ENCODE assay signal across 8 cellular contexts in the genomic region with DNA sequence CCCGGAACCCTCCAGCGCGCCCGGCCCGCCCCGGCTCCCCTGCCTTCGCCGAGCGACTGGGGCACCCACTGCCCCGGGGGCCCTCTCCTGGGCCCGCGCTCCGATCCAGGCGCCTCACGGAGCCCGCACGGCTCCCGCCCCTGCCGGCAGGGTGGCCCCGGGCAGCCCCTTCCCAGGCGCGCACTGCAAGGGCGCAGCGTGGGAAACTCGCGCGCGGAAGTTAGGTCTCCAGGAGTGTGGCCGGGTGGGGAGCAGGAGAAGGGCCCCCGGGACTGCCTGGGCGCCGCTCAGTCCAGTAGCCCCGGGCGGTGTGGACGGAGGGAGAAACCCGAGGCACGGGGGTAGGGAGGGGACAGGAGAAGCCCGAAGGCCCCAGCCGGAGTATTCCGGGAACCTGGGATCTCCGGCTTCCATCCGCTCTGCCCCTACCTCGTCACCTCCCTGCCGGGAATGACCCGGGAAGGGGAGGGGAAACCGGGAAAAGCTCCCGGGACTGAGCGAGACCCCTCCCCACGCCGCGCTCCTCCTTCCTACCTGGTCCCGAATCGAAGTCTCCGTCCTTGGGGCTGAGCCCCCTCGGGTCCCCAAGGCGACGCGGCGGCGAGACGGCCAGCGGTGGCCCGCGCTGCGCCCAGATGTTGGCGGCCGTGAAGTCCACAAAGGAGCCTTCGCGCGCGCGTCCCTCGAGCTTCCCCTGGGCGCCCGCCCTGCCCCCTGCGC. TPM values are rescaled to one million over a fixed set of nuclear protein-coding genes. Genes with fewer than 3 reads are reported as not detected.
DNase-seq lines count a peak whose midpoint lies in the region; ATAC-seq and TF ChIP-seq lines count a peak whose summit lies in the region.

No MANE protein-coding gene starts in this region.

- DNase-seq in activated CD8-positive, alpha-beta memory T cell treated with anti-CD3 and anti-CD28 coated beads for 24 hours, result peak; percentile 78
- DNase-seq in activated CD8-positive, alpha-beta memory T cell treated with anti-CD3 and anti-CD28 coated beads, Interleukin-2, amount 50 U/mL, for 48 hours, result no peak
- DNase-seq in RWPE1 (ENCODE audit: low spot score) (no peak), dorsolateral prefrontal cortex (no peak), mesendoderm (peak; percentile 61), transverse colon (no peak), NCI-H1436 treated with DMSO at 0.1 percent for 48 hours (lab: John Stamatoyannopoulos, UW) (no peak)

- no peaks in the 10 kb centered on the region for H3K9me3 ChIP-seq in transverse colon

- H4K5ac ChIP-seq in mesendoderm (ENCODE audit: low read length), result no peak overlapping the region

- TF ChIP-seq EP300 in transverse colon (IDR thresholded peaks at IDR 0.05; ENCODE audit: low read depth), result no peak

- in situ Hi-C loops in transverse colon (cut with MboI; ENCODE audit: low pct_ligation_motif_present in 1 of 4, low pct_unique_long_range_greater_than_20kb in 1 of 4, low sequenced_read_pairs in 3 of 4), result no loop called here

- TF ChIP-seq CTCF in RWPE1 (conservative IDR thresholded peaks at IDR 0.05; ENCODE audit: low read depth) (no peak), dorsolateral prefrontal cortex (IDR thresholded peaks at IDR 0.05 in 54 of 56, conservative IDR thresholded peaks at IDR 0.05 in 2 of 56; ENCODE audit: low read depth in 1 of 56, partially characterized antibody in 56 of 56) (peak in 2 of 56 donors; percentile 6 to 9), transverse colon (IDR thresholded peaks at IDR 0.05) (no peak)

- peaks cover 11% of the 10 kb centered on the region for H3K36me3 ChIP-seq in mesendoderm (ENCODE audit: control insufficient read depth, insufficient read depth, low read length)
- no peaks in the 10 kb centered on the region for H3K36me3 ChIP-seq in transverse colon

- no peak overlapping the region for H2BK15ac ChIP-seq in mesendoderm (replicated peaks; ENCODE audit: low read depth)

- peak overlapping the region; percentile 80 for H3K27ac ChIP-seq in RWPE1
- peak overlapping the region in 56 of 59 donors; percentile 41 to 93 (median 81) for H3K27ac ChIP-seq in dorsolateral prefrontal cortex
- H3K27ac ChIP-seq in mesendoderm (ENCODE audit: low read depth, low read length), result peak overlapping the region; percentile 92
- H3K27ac ChIP-seq in transverse colon, result peak overlapping the region; percentile 87 to 98 (median 96)

- peak overlapping the region; percentile 98 for H3K18ac ChIP-seq in mesendoderm (ENCODE audit: low read length)

- H3K4me1 ChIP-seq in mesendoderm (ENCODE audit: control insufficient read depth, low read depth, low read length), result peaks cover 20% of the 10 kb centered on the region
- peaks cover 19 to 51% (median 39%) of the 10 kb centered on the region in 4 donors for H3K4me1 ChIP-seq in transverse colon

- H3K56ac ChIP-seq in mesendoderm (ENCODE audit: low read length), result peak overlapping the region; percentile 98

- H3K9ac ChIP-seq in mesendoderm (ENCODE audit: low read length), result peak overlapping the region; percentile 96

- H2BK5ac ChIP-seq in mesendoderm (ENCODE audit: low read length), result peak overlapping the region; percentile 47

- TF ChIP-seq POLR2A in transverse colon (IDR thresholded peaks at IDR 0.05), result no peak

- H3K23ac ChIP-seq in mesendoderm (ENCODE audit: low read length), result peak overlapping the region; percentile 72

- H3K27me3 ChIP-seq in dorsolateral prefrontal cortex (peaks cover 0 to 15% (median 0%) of the 10 kb centered on the region in 45 donors), mesendoderm (ENCODE audit: insufficient read depth, low read length, poor library complexity) (no peaks in the 10 kb centered on the region), transverse colon (no peaks in the 10 kb centered on the region)

- no peak overlapping the region for H4K8ac ChIP-seq in mesendoderm (ENCODE audit: low read depth, low read length)

- peak overlapping the region; percentile 38 to 87 (median 66) for H3K4me3 ChIP-seq in dorsolateral prefrontal cortex
- peak overlapping the region; percentile 85 for H3K4me3 ChIP-seq in mesendoderm (ENCODE audit: low read length)
- peak overlapping the region; percentile 76 to 82 (median 78) for H3K4me3 ChIP-seq in transverse colon

- peak overlapping the region; percentile 8 for H3K4me2 ChIP-seq in mesendoderm (ENCODE audit: low read length)

- H3K79me1 ChIP-seq in mesendoderm (ENCODE audit: low read length), result peaks cover 9% of the 10 kb centered on the region

- H2AK5ac ChIP-seq in mesendoderm (ENCODE audit: low read length), result no peak overlapping the region

- H3K79me2 ChIP-seq in mesendoderm (ENCODE audit: control insufficient read depth, insufficient read depth, low read length), result peaks cover 37% of the 10 kb centered on the region

- no peak for ATAC-seq in HG02885 (IDR thresholded peaks at IDR 0.05; ENCODE audit: poor library complexity, unreplicated experiment)

- CTCF ChIA-PET in RWPE1 (lab: Yijun Ruan, JAX), result interaction anchor here (0.6 to 5.5 kb wide), 3 partner anchors 41 to 207 kb away, joined by 3 to 78 read pairs (median 13); no protein-coding TSS in a partner anchor

- peak overlapping the region; percentile 57 for H3K4ac ChIP-seq in mesendoderm (ENCODE audit: low read depth, low read length)

- POLR2A ChIA-PET in RWPE1 (lab: Yijun Ruan, JAX; ENCODE audit: low non-redundant PET), result interaction anchor here (0.5 kb wide), 1 partner anchor 104 kb away, joined by 3 read pairs; no protein-coding TSS in a partner anchor

- peak overlapping the region; percentile 40 for H2BK120ac ChIP-seq in mesendoderm (ENCODE audit: low read depth, low read length)

- WGBS in mesendoderm (ENCODE audit: extremely low coverage, insufficient coverage, low lambda C conversion rate), result no CpG with 5 or more reads among the region's 76 CpGs
- WGBS in transverse colon (ENCODE audit: low coverage in 1 of 2), 2 donors, result 0% methylated on average over 4 of the region's 76 CpGs; no CpG with 5 or more reads in 1 of the 2 donors

- intact Hi-C loops in dorsolateral prefrontal cortex (cut with DNase I) (loop anchor here in 1 of 2 donors (5.0 kb wide), 1 partner anchor 67 kb away; no protein-coding TSS in a partner anchor), transverse colon (cut with DNase I; ENCODE audit: low total_unique reads) (no loop called here)

RNA-seq across cellular contexts. Expression of a gene that starts 0.5 kb away (rescaled TPM):
- 100 to 1,000 TPM in 6 of 120 experiments, 10 to 100 TPM in 80, 1 to 10 TPM in 34; 1.7 to 175 (median 17.1) TPM for total RNA-seq in dorsolateral prefrontal cortex
- polyA plus RNA-seq in mesendoderm (2013, experiment 1 of 2), result 11.2 TPM
- 11.0 TPM for polyA plus RNA-seq in mesendoderm (2013, experiment 2 of 2)
- total RNA-seq in transverse colon, result 100 to 1,000 TPM in 1 of 4 donors, 10 to 100 TPM in 3; 22.3 to 230 (median 37.6) TPM

RNA-seq across cellular contexts. Expression of a gene that starts 19.1 kb away (rescaled TPM):
- 10 to 100 TPM; 40.3 to 89.2 (median 57.6) TPM for total RNA-seq in dorsolateral prefrontal cortex
- polyA plus RNA-seq in mesendoderm (2013, experiment 1 of 2), result 24.0 TPM
- 23.5 TPM for polyA plus RNA-seq in mesendoderm (2013, experiment 2 of 2)
- 10 to 100 TPM; 32.1 to 77.6 (median 60.1) TPM for total RNA-seq in transverse colon

Comparison
In these comparisons a context has a peak if more than half of its experiments do, and no peak if none do; other contexts are left out.
1. DNase-seq: peak in activated CD8-positive, alpha-beta memory T cell treated with anti-CD3 and anti-CD28 coated beads for 24 hours (single experiment) and mesendoderm (single experiment); none in activated CD8-positive, alpha-beta memory T cell treated with anti-CD3 and anti-CD28 coated beads, Interleukin-2, amount 50 U/mL, for 48 hours (single experiment), RWPE1 (single experiment), dorsolateral prefrontal cortex (0 of 10), transverse colon (single experiment) and NCI-H1436 treated with DMSO at 0.1 percent for 48 hours (single experiment).
2. Peak in every context shown above with its lines, with median percentiles within 50 percentile points of each other: H3K27ac ChIP-seq and H3K4me3 ChIP-seq.